Comparison of ENCODE assay signal across 10 cellular contexts in the genomic region with DNA sequence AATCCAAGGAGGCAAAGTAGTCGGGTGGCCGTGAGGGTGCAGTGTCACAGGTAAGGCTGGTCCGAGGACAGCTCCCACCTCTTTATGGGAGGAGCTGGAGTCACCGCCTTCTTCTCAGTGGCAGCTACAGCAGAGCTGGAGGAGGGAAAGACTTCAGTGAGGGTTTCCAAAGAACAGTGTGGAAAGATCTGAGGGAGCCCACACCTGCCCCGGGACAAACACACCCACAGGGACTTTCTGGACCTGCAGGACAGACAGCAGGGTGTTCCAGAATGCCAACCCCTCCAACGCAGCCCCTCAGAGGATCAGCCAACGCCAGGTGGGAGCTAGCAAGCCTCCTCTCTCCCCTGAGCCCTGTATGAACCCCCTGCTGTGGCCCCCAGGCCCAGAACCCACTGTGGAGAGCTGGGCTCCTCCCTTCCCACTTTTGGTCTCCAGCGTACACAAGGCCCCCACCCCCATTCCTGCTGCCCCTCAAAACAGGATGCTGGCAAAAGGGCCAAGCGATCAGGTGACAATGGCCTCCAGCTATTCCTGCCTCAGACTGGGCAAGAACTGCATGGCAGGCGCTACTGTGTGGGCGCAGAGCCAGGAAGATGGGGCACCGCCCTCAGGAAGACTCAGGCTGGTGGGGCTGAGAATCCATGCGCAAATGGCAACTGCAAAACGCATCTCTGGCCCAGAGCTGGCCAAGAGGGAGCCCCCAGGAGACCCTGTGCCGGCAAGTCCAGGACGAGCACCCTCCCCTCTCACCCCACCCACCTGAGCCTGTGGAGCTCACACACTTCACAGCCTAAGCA. TPM values are rescaled to one million over a fixed set of nuclear protein-coding genes. Genes with fewer than 3 reads are reported as not detected.
DNase-seq lines count a peak whose midpoint lies in the region; ATAC-seq and FAIRE-seq lines count a peak whose summit lies in the region.
"Had no signal": no experiment of that assay in that cellular context is flagged by ENCODE, and none has a peak within 500 bp of the region (broad histone marks: within the 10 kb centered on the region; RNA-seq: fewer than 3 reads in every experiment).

No MANE protein-coding gene starts in this region.

- H3K27me3 Mint-ChIP-seq in immature natural killer cell (ENCODE audit: low read depth in 3 of 3), result peaks cover 0 to 8% (median 6%) of the 10 kb centered on the region in 3 donors

- no peaks in the 10 kb centered on the region for H3K9me3 Mint-ChIP-seq in immature natural killer cell

- peak overlapping the region in 1 of 6 donors; percentile 28 for H3K27ac Mint-ChIP-seq in immature natural killer cell

- H3K4me1 Mint-ChIP-seq in immature natural killer cell, result peaks cover 26 to 29% of the 10 kb centered on the region in 2 donors

- H3K36me3 Mint-ChIP-seq in immature natural killer cell, result peaks cover 0 to 12% (median 0%) of the 10 kb centered on the region in 3 donors

- WGBS in small intestine, 3 donors, result 67 to 77% (median 71%) methylated on average over 15 to 16 of the region's 16 CpGs

- no peak for FAIRE-seq in small intestine (lab: Jason Lieb, UNC)

- H3K27ac ChIP-seq in small intestine (ENCODE audit: low read depth in 1 of 2, low read length in 1 of 2), result no peak overlapping the region

- DNase-seq in activated CD4-positive, CD25-positive, alpha-beta regulatory T cell treated with anti-CD3 and anti-CD28 coated beads, Interleukin-2, amount 50 U/mL, for 72 hours, result peak; percentile 26
- DNase-seq in epidermal melanocyte (ENCODE audit: insufficient read length, low spot score) (peak; percentile 15), small intestine (peak; percentile 22), NOMO-1 treated with dmso at 0.1 percent for 144 hours (lab: John Stamatoyannopoulos, UW; ENCODE audit: unreplicated experiment) (no peak), immature natural killer cell (no peak)
- DNase-seq: activated gamma-delta T cell treated with Interleukin-2 at 50 U/mL for 16 hours; hippocampal formation; NK-92 treated with Interleukin-12 subunit alpha and Interleukin-12 subunit beta, amount 100 ng/mL, for 24 hours had no signal

- peaks cover 2 to 4% of the 10 kb centered on the region in 2 donors for H3K4me1 ChIP-seq in small intestine (ENCODE audit: control insufficient read depth in 2 of 2, insufficient read depth in 1 of 2, low read depth in 1 of 2, low read length in 1 of 2)
- H3K4me1 ChIP-seq: HAP-1 had no signal

- no peak overlapping the region for H3K4me3 Mint-ChIP-seq in immature natural killer cell

- no peak overlapping the region for H3K4me3 ChIP-seq in small intestine (ENCODE audit: low read depth in 1 of 2, low read length in 2 of 2)
- H3K4me3 ChIP-seq: HAP-1 had no signal

- H3K36me3 ChIP-seq in small intestine (ENCODE audit: control insufficient read depth in 2 of 2, insufficient read depth in 2 of 2, low read length in 2 of 2), result peaks cover 0 to 6% of the 10 kb centered on the region in 2 donors

- H3K9me3 ChIP-seq in small intestine (ENCODE audit: control insufficient read depth, low read depth), result no peaks in the 10 kb centered on the region
- H3K9me3 ChIP-seq: HAP-1 had no signal

- H3K27me3 ChIP-seq in small intestine (ENCODE audit: control insufficient read depth in 2 of 2, insufficient read depth in 2 of 2, low read length in 2 of 2), result no peaks in the 10 kb centered on the region

- no peak for ATAC-seq in activated CD4-positive, CD25-positive, alpha-beta regulatory T cell treated with anti-CD3 and anti-CD28 coated beads, Interleukin-2, amount 50 U/mL, for 24 hours

RNA-seq across cellular contexts. Expression of a gene that starts 3.5 kb away (rescaled TPM):
- 10 to 100 TPM in 2 of 3 donors, 1 to 10 TPM in 1; 9.8 to 64.7 (median 11.9) TPM for polyA plus RNA-seq in small intestine
- polyA plus RNA-seq in immature natural killer cell, result 100 to 1,000 TPM in 1 of 3 donors, 10 to 100 TPM in 2; 86.4 to 105 (median 90.3) TPM

RNA-seq across cellular contexts. Expression of a gene that starts 9.5 kb away (rescaled TPM):
- 100 to 1,000 TPM; 125 to 160 (median 149) TPM for polyA plus RNA-seq in small intestine
- polyA plus RNA-seq in immature natural killer cell, result 100 to 1,000 TPM in 2 of 3 donors, 10 to 100 TPM in 1; 95.2 to 173 (median 132) TPM

RNA-seq across cellular contexts. Expression of a gene that starts 9.6 kb away (rescaled TPM):
- polyA plus RNA-seq in small intestine (100 to 1,000 TPM; 449 to 911 (median 838) TPM), immature natural killer cell (1,000 to 10,000 TPM in 2 of 3 donors, 100 to 1,000 TPM in 1; 690 to 1,852 (median 1,290) TPM)

RNA-seq across cellular contexts. Expression of a gene that starts 31.4 kb away (rescaled TPM):
- polyA plus RNA-seq in small intestine (10 to 100 TPM in 1 of 3 donors, 1 to 10 TPM in 2; 1.3 to 13.0 (median 4.6) TPM), immature natural killer cell (1 to 10 TPM; 4.8 to 8.0 (median 5.3) TPM)

RNA-seq across cellular contexts. Expression of a gene that starts 52.3 kb away (rescaled TPM):
- polyA plus RNA-seq in small intestine (10 to 100 TPM in 2 of 3 donors, 1 to 10 TPM in 1; 7.3 to 24.8 (median 10.0) TPM), immature natural killer cell (not detected)

Comparison
In these comparisons a context has a peak if more than half of its experiments do, and no peak if none do; other contexts are left out.
1. DNase-seq: peak in activated CD4-positive, CD25-positive, alpha-beta regulatory T cell treated with anti-CD3 and anti-CD28 coated beads, Interleukin-2, amount 50 U/mL, for 72 hours (single experiment), epidermal melanocyte (single experiment) and small intestine (single experiment); none in NOMO-1 treated with dmso at 0.1 percent for 144 hours (single experiment) and immature natural killer cell (0 of 3).